Comparison of ENCODE assay signal across 8 cellular contexts in the genomic region with DNA sequence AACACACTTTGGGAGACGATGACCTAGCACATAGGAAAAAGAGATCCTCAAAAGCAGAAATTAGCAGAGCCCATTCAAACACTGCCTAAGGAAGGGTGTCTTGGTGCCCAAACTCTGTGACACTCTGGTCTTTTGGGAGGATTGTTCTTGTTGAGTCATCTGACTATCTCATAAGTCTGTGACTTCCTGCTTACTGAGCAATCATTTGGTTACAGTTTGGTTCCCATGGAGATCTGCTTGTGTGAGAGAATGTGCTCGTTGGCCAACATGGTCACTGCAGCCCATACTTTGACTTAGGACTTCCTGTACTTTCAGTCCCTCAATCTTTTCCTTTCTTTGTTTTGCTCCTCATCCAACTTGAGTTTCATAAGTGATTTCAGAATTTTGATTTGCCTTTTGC.
DNase-seq lines count a peak whose midpoint lies in the region; ATAC-seq and TF ChIP-seq lines count a peak whose summit lies in the region.

No MANE protein-coding gene starts in this region.

- CTCF ChIA-PET in A673 (lab: Charles Lee), result interaction anchor here (0.6 kb wide), 1 partner anchor 113 kb away, joined by 3 read pairs; no protein-coding TSS in a partner anchor

- TF ChIP-seq CTCF in A673 (conservative IDR thresholded peaks at IDR 0.05; ENCODE audit: low read depth, low read length), result no peak

- no TSS peak for BruUV-seq in A673 (replicated peaks; lab: Mats Ljungman, UMichigan)

- no peaks in the 10 kb centered on the region for H3K4me1 ChIP-seq in A673 (ENCODE audit: insufficient read depth, low read length, poor library complexity, severe bottlenecking)

- no peaks in the 10 kb centered on the region for H3K36me3 ChIP-seq in A673 (ENCODE audit: insufficient read depth, low read length, poor library complexity, severe bottlenecking)

- H3K9me3 ChIP-seq in A673 (ENCODE audit: low read depth, low read length, poor library complexity, severe bottlenecking), result no peaks in the 10 kb centered on the region

- H3K27me3 ChIP-seq in A673 (replicated peaks; ENCODE audit: insufficient read depth, low read depth, low read length, poor library complexity), result no peaks in the 10 kb centered on the region

- POLR2A ChIA-PET in A673 (lab: Charles Lee; ENCODE audit: low non-redundant PET), result no interaction called here

- no peak overlapping the region for H3K27ac ChIP-seq in A673 (ENCODE audit: low read depth, low read length, poor library complexity, severe bottlenecking)

- peak; percentile 70 for DNase-seq in A673 (ENCODE audit: low spot score)
- peak; percentile 75 for DNase-seq in H4 (ENCODE audit: low spot score)
- DNase-seq in SIG-M5 treated with dmso at 0.1 percent for 504 hours (lab: John Stamatoyannopoulos, UW; ENCODE audit: unreplicated experiment), result peak; percentile 79
- peak; percentile 35 for DNase-seq in left ventricle myocardium superior
- no peak for DNase-seq in NCI-H2107 treated with DMSO at 0.1 percent for 48 hours (lab: John Stamatoyannopoulos, UW; ENCODE audit: unreplicated experiment)
- DNase-seq in NCI-H1694 treated with DMSO at 0.1 percent for 48 hours (lab: John Stamatoyannopoulos, UW), result no peak
- no peak for DNase-seq in activated CD4-positive, alpha-beta T cell treated with anti-CD3 and anti-CD28 coated beads, Interleukin-2, amount 50 U/mL, for 4 hours

- ATAC-seq in left ventricle myocardium superior (peak; percentile 92), HG02623 (IDR thresholded peaks at IDR 0.05; ENCODE audit: unreplicated experiment) (no peak)

- H3K4me3 ChIP-seq in A673 (ENCODE audit: low read depth, low read length, poor library complexity, severe bottlenecking), result no peak overlapping the region

- intact Hi-C loops in A673 (cut with micrococcal nuclease; ENCODE audit: unreplicated experiment), result no loop called here
- intact Hi-C loops in left ventricle myocardium superior (cut with micrococcal nuclease), result no loop called here

Comparison
In these comparisons a context has a peak if more than half of its experiments do, and no peak if none do; other contexts are left out.
1. DNase-seq: peak in A673 (single experiment), H4 (single experiment), SIG-M5 treated with dmso at 0.1 percent for 504 hours (single experiment) and left ventricle myocardium superior (single experiment); none in NCI-H2107 treated with DMSO at 0.1 percent for 48 hours (single experiment), NCI-H1694 treated with DMSO at 0.1 percent for 48 hours (single experiment) and activated CD4-positive, alpha-beta T cell treated with anti-CD3 and anti-CD28 coated beads, Interleukin-2, amount 50 U/mL, for 4 hours (0 of 2).